Comparison of ENCODE assay signal across 1 cellular context in genomic region chr2:118255771-118256372, GRCh38.
TF ChIP-seq lines count a peak whose summit lies in the region.

No MANE protein-coding gene starts in this region.

TF ChIP-seq in GM23338, 12 proteins besides CTCF, POLR2A, EP300 and RAD21 (continued from another document):
- peak; percentile 96 for TF ChIP-seq ZNF462 (CRISPR knock-in tag; IDR thresholded peaks at IDR 0.05)
TF ChIP-seq in GM23338: peak in this region for 2.
